In the genomic region with DNA sequence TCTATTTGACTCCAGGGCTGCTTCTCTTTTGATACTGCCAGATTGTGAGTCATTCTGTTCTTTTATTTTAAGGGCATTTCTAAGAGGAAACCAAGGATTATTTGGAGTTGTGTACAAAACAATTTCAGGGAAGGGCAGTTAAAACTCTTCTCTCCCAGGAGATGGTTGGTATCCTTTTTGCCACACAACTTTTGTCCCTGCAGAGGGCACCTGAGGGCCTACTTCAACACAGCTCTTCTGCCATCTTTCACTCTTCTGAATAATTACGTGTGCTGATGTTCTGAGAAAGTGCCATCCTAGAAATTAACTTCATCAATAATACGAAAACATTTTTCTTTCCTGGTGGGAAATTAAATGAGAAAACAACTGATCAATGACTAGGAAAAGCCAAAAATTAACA, we compare ENCODE assay signal across 1 cellular context.
TF ChIP-seq lines count a peak whose summit lies in the region.

No MANE protein-coding gene starts in this region.

TF ChIP-seq in H1, 55 proteins besides CTCF, POLR2A, EP300 and RAD21 (continued from another document):
- TF ChIP-seq, protein P1, sequence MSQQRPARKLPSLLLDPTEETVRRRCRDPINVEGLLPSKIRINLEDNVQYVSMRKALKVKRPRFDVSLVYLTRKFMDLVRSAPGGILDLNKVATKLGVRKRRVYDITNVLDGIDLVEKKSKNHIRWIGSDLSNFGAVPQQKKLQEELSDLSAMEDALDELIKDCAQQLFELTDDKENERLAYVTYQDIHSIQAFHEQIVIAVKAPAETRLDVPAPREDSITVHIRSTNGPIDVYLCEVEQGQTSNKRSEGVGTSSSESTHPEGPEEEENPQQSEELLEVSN (IDR thresholded peaks at IDR 0.05), result no peak
- TF ChIP-seq KDM4A (IDR thresholded peaks at IDR 0.05; ENCODE audit: low read depth, low read length, severe bottlenecking), result no peak
- TF ChIP-seq TBP (IDR thresholded peaks at IDR 0.05; ENCODE audit: low read depth, low read length), result no peak
- no peak for TF ChIP-seq SIX5 (IDR thresholded peaks at IDR 0.05; ENCODE audit: low read depth, low read length)
- TF ChIP-seq SAP30 (IDR thresholded peaks at IDR 0.05; ENCODE audit: insufficient read depth, insufficient replicate concordance, low read length), result no peak
- no peak for TF ChIP-seq SP2 (IDR thresholded peaks at IDR 0.05; ENCODE audit: low read length)
- no peak for TF ChIP-seq FOSL1 (IDR thresholded peaks at IDR 0.05; ENCODE audit: insufficient read depth, low read depth, low read length)
- no peak for TF ChIP-seq ZNF274 (IDR thresholded peaks at IDR 0.05; ENCODE audit: borderline replicate concordance, extremely low read depth, low read length)
- TF ChIP-seq, protein P2, sequence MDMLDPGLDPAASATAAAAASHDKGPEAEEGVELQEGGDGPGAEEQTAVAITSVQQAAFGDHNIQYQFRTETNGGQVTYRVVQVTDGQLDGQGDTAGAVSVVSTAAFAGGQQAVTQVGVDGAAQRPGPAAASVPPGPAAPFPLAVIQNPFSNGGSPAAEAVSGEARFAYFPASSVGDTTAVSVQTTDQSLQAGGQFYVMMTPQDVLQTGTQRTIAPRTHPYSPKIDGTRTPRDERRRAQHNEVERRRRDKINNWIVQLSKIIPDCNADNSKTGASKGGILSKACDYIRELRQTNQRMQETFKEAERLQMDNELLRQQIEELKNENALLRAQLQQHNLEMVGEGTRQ (IDR thresholded peaks at IDR 0.05; ENCODE audit: low read length), result no peak
- no peak for TF ChIP-seq SIRT6 (IDR thresholded peaks at IDR 0.05; ENCODE audit: low read length)
- TF ChIP-seq, protein P3, sequence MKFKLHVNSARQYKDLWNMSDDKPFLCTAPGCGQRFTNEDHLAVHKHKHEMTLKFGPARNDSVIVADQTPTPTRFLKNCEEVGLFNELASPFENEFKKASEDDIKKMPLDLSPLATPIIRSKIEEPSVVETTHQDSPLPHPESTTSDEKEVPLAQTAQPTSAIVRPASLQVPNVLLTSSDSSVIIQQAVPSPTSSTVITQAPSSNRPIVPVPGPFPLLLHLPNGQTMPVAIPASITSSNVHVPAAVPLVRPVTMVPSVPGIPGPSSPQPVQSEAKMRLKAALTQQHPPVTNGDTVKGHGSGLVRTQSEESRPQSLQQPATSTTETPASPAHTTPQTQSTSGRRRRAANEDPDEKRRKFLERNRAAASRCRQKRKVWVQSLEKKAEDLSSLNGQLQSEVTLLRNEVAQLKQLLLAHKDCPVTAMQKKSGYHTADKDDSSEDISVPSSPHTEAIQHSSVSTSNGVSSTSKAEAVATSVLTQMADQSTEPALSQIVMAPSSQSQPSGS (IDR thresholded peaks at IDR 0.05; ENCODE audit: low read length), result no peak
- TF ChIP-seq, protein P4, sequence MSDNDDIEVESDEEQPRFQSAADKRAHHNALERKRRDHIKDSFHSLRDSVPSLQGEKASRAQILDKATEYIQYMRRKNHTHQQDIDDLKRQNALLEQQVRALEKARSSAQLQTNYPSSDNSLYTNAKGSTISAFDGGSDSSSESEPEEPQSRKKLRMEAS (IDR thresholded peaks at IDR 0.05), result no peak
- TF ChIP-seq KDM5A (IDR thresholded peaks at IDR 0.05; ENCODE audit: low read length), result no peak
- no peak for TF ChIP-seq CEBPB (IDR thresholded peaks at IDR 0.05; ENCODE audit: low read depth, low read length)
TF ChIP-seq in H1: peak in this region for 0.
